ENCODE assay signal across 8 cellular contexts in genomic region chr6:13487122-13488014, GRCh38. TPM values are rescaled to one million over a fixed set of nuclear protein-coding genes. Genes with fewer than 3 reads are reported as not detected.
A peak's percentile ranks its signal among the peaks of the same experiment; 100 is the strongest.
DNase-seq lines count a peak whose midpoint lies in the region; ATAC-seq and TF ChIP-seq lines count a peak whose summit lies in the region.

GFOD1 (minus strand) TSS chr6:13487600; CDS start chr6:13486890, 710 bp downstream.

- H3K9me3 Mint-ChIP-seq in activated T-cell treated with anti-CD3 and anti-CD28 coated beads, Interleukin-2, amount 50 U/mL, for 4 hours, result no peaks in the 10 kb centered on the region

- no peaks in the 10 kb centered on the region for H3K36me3 Mint-ChIP-seq in activated T-cell treated with anti-CD3 and anti-CD28 coated beads, Interleukin-2, amount 50 U/mL, for 4 hours (ENCODE audit: insufficient read depth)

- H3K9me2 ChIP-seq in OCI-LY7 (ENCODE audit: insufficient read depth, low read length), result no peaks in the 10 kb centered on the region

- CTCF ChIA-PET in OCI-LY7 (lab: Charles Lee; ENCODE audit: unreplicated experiment), result interaction anchor here (0.6 to 1.4 kb wide), 4 partner anchors 22 to 183 kb away, joined by 3 to 4 read pairs (median 3); no protein-coding TSS in a partner anchor

- BruUV-seq in OCI-LY7 (replicated peaks; lab: Mats Ljungman, UMichigan), result no TSS peak

- no peak within 1 kb of the TSS for H3K27ac ChIP-seq in HUES64 (ENCODE audit: low read depth, low read length)
- H3K27ac ChIP-seq in OCI-LY7 (ENCODE audit: low read depth, low read length, poor library complexity, severe bottlenecking), result peak within 1 kb of the TSS; percentile 70
- peak within 1 kb of the TSS; percentile 91 for H3K27ac ChIP-seq in muscle layer of colon (ENCODE audit: low read depth, low read length)

- H3K79me2 ChIP-seq in OCI-LY7 (ENCODE audit: insufficient read depth, low read depth, low read length), result peaks cover 39% of the 10 kb centered on the region

- peaks cover 20% of the 10 kb centered on the region; the same call in 1 of the 2 replicates for H4K20me1 ChIP-seq in OCI-LY7 (ENCODE audit: insufficient read depth, low read length)

- intact Hi-C loops in OCI-LY7 (cut with micrococcal nuclease; ENCODE audit: unreplicated experiment), result loop anchor here (1.0 to 5.0 kb wide), 8 partner anchors 25 to 327 kb away; partner anchors contain the start of genes MCUR1, NOL7 and SIRT5

- TF ChIP-seq CTCF in OCI-LY7 (conservative IDR thresholded peaks at IDR 0.05; ENCODE audit: low read length), result no peak

- H3K9me3 ChIP-seq in HUES64 (ENCODE audit: insufficient read depth, low read depth, low read length) (no peaks in the 10 kb centered on the region), OCI-LY7 (ENCODE audit: low read length) (no peaks in the 10 kb centered on the region), muscle layer of colon (ENCODE audit: low read length) (no peaks in the 10 kb centered on the region)

- no peaks in the 10 kb centered on the region for H3K36me3 ChIP-seq in HUES64 (ENCODE audit: insufficient read depth, low read length)
- peaks cover 13% of the 10 kb centered on the region for H3K36me3 ChIP-seq in OCI-LY7 (ENCODE audit: insufficient read depth, low read length)
- H3K36me3 ChIP-seq in muscle layer of colon (ENCODE audit: insufficient read depth, low read length), result no peaks in the 10 kb centered on the region

- peak within 1 kb of the TSS; percentile 95 for H3K4me3 Mint-ChIP-seq in activated T-cell treated with anti-CD3 and anti-CD28 coated beads, Interleukin-2, amount 50 U/mL, for 4 hours

- peak within 1 kb of the TSS; percentile 86 for H2AFZ ChIP-seq in OCI-LY7 (ENCODE audit: low read length)

- H3K27me3 Mint-ChIP-seq in activated T-cell treated with anti-CD3 and anti-CD28 coated beads, Interleukin-2, amount 50 U/mL, for 4 hours (ENCODE audit: low read depth), result peaks cover 11% of the 10 kb centered on the region

- peak within 1 kb of the TSS; percentile 89 for H3K4me2 ChIP-seq in OCI-LY7 (ENCODE audit: low read length)

- peak; percentile 96 for DNase-seq in DMS 273 (lab: John Stamatoyannopoulos, UW; ENCODE audit: unreplicated experiment)
- peak; percentile 91 for DNase-seq in OCI-LY7 (ENCODE audit: low spot score)
- peak; percentile 65 for DNase-seq in activated T-cell treated with anti-CD3 and anti-CD28 coated beads, Interleukin-2, amount 50 U/mL, for 4 hours
- peak; percentile 40 to 78 for DNase-seq in stimulated activated CD8-positive, alpha-beta memory T cell treated with anti-CD3 and anti-CD28 coated beads, Interleukin-7, amount 100 ng/mL, for 4 hours (ENCODE audit: low read depth in 2 of 2)

- H3K4me1 ChIP-seq in HUES64 (ENCODE audit: insufficient read depth, low read length), result peaks cover 16% of the 10 kb centered on the region
- H3K4me1 ChIP-seq in OCI-LY7 (ENCODE audit: insufficient read depth, low read length, poor library complexity, severe bottlenecking), result peaks cover 30% of the 10 kb centered on the region
- peaks cover 24% of the 10 kb centered on the region for H3K4me1 ChIP-seq in muscle layer of colon (ENCODE audit: insufficient read depth, low read length)

- WGBS in HUES64, result under 1% methylated on average over 109 of the region's 109 CpGs

- H3K9ac ChIP-seq in HUES64 (ENCODE audit: low read depth, low read length) (peak within 1 kb of the TSS; percentile 51), muscle layer of colon (ENCODE audit: low read length) (peak within 1 kb of the TSS; percentile 49)

- POLR2A ChIA-PET in OCI-LY7 (lab: Charles Lee), result interaction anchor here (0.6 to 5.1 kb wide), 13 partner anchors 14 to 745 kb away, joined by 3 to 25 read pairs (median 4); no protein-coding TSS in a partner anchor

- ATAC-seq in GM21447 (IDR thresholded peaks at IDR 0.05; ENCODE audit: unreplicated experiment) (peak; percentile 68), esophagus mucosa (peak; percentile 84)
- ATAC-seq in activated T-cell treated with anti-CD3 and anti-CD28 coated beads, Interleukin-2, amount 50 U/mL, for 4 hours, result peak; percentile 78 to 83

- H3K4me3 ChIP-seq in HUES64 (ENCODE audit: low read length) (peak within 1 kb of the TSS; percentile 75), OCI-LY7 (ENCODE audit: low read depth, low read length, poor library complexity, severe bottlenecking) (peak within 1 kb of the TSS; percentile 74), muscle layer of colon (ENCODE audit: low read depth in 1 of 2, low read length in 2 of 2) (peak within 1 kb of the TSS; percentile 71 to 84)

- H3K27me3 ChIP-seq in HUES64 (ENCODE audit: insufficient read depth, low read length) (peaks cover 69% of the 10 kb centered on the region), muscle layer of colon (ENCODE audit: control insufficient read depth in 1 of 2, insufficient read depth in 2 of 2, low read length in 2 of 2) (no peaks in the 10 kb centered on the region)

- peaks cover 30% of the 10 kb centered on the region for H3K4me1 Mint-ChIP-seq in activated T-cell treated with anti-CD3 and anti-CD28 coated beads, Interleukin-2, amount 50 U/mL, for 4 hours (ENCODE audit: low read depth)

RNA-seq across cellular contexts. Expression of gene GFOD1, which starts in this region (rescaled TPM):
- 2.0 TPM for polyA plus RNA-seq in HUES64 (2013, experiment 1 of 2)
- 1.6 TPM for polyA plus RNA-seq in HUES64 (2013, experiment 2 of 2)
- total RNA-seq in OCI-LY7 (2014; rRNA removed; shearing (Covaris generic)), result 19.7 and 22.6 TPM in 2 replicates
- total RNA-seq in OCI-LY7 (2022) (34.4 and 35.0 TPM in 2 replicates), esophagus mucosa (22.8 TPM)
- 10 to 100 TPM; 25.5 to 39.0 (median 38.1) TPM for total RNA-seq in activated T-cell treated with anti-CD3 and anti-CD28 coated beads, Interleukin-2, amount 50 U/mL, for 4 hours
